Comparison of ENCODE assay signal across 8 cellular contexts in genomic region chr20:10434467-10434831, GRCh38. TPM values are rescaled to one million over a fixed set of nuclear protein-coding genes. Genes with fewer than 3 reads are reported as not detected.
DNase-seq lines count a peak whose midpoint lies in the region; ATAC-seq and TF ChIP-seq lines count a peak whose summit lies in the region.

No MANE protein-coding gene starts in this region.

- H3K9me3 ChIP-seq in PC-9 (ENCODE audit: insufficient read depth, low read depth) (no peaks in the 10 kb centered on the region), esophagus squamous epithelium (no peaks in the 10 kb centered on the region), muscle layer of duodenum (ENCODE audit: control insufficient read depth in 1 of 2, low read length in 2 of 2) (no peaks in the 10 kb centered on the region)

- intact Hi-C loops in PC-9 (cut with micrococcal nuclease; ENCODE audit: unreplicated experiment), result loop anchor here (1.0 to 10.0 kb wide), 9 partner anchors 102 to 1460 kb away; partner anchors contain the start of gene SNAP25
- intact Hi-C loops in esophagus squamous epithelium (cut with DNase I), result no loop called here

- peak overlapping the region; percentile 87 for H2AFZ ChIP-seq in PC-9

- no peak for TF ChIP-seq RAD21 in Ishikawa (IDR thresholded peaks at IDR 0.05; ENCODE audit: low read depth)

- peak; percentile 93 for DNase-seq in DMS114 treated with DMSO at 0.1 percent for 48 hours (lab: John Stamatoyannopoulos, UW; ENCODE audit: unreplicated experiment)
- peak; percentile 94 to 95 for DNase-seq in PC-9
- peak; percentile 58 for DNase-seq in activated T-cell treated with anti-CD3 and anti-CD28 coated beads, Interleukin-2, amount 50 U/mL, for 4 hours
- peak; percentile 71 for DNase-seq in esophagus squamous epithelium (lab: John Stamatoyannopoulos, UW)
- peak; percentile 58 for DNase-seq in stimulated activated CD8-positive, alpha-beta memory T cell treated with anti-CD3 and anti-CD28 coated beads, Interleukin-7, amount 100 ng/mL, for 24 hours (ENCODE audit: low read depth)

- no peaks in the 10 kb centered on the region for H3K9me3 Mint-ChIP-seq in activated T-cell treated with anti-CD3 and anti-CD28 coated beads, Interleukin-2, amount 50 U/mL, for 4 hours

- H4K20me1 ChIP-seq in PC-9 (ENCODE audit: insufficient read depth), result no peaks in the 10 kb centered on the region

- ATAC-seq in GM21576 (IDR thresholded peaks at IDR 0.05; ENCODE audit: unreplicated experiment), result peak; percentile 27
- peak; percentile 64 for ATAC-seq in activated T-cell treated with anti-CD3 and anti-CD28 coated beads, Interleukin-2, amount 50 U/mL, for 4 hours

- no peaks in the 10 kb centered on the region for H3K36me3 Mint-ChIP-seq in activated T-cell treated with anti-CD3 and anti-CD28 coated beads, Interleukin-2, amount 50 U/mL, for 4 hours (ENCODE audit: insufficient read depth)

- peaks cover 74% of the 10 kb centered on the region for H3K79me2 ChIP-seq in PC-9 (ENCODE audit: low read depth)

- no peaks in the 10 kb centered on the region for H3K27me3 Mint-ChIP-seq in activated T-cell treated with anti-CD3 and anti-CD28 coated beads, Interleukin-2, amount 50 U/mL, for 4 hours (ENCODE audit: low read depth)

- no peaks in the 10 kb centered on the region for H3K27me3 ChIP-seq in PC-9 (ENCODE audit: insufficient read depth, low read depth)
- no peaks in the 10 kb centered on the region for H3K27me3 ChIP-seq in esophagus squamous epithelium
- no peaks in the 10 kb centered on the region for H3K27me3 ChIP-seq in muscle layer of duodenum (ENCODE audit: low read depth, low read length)

- POLR2A ChIA-PET in PC-9 (lab: Charles Lee; ENCODE audit: unreplicated experiment), result interaction anchor here (0.6 to 1.2 kb wide), 11 partner anchors 10 to 1383 kb away, joined by 3 to 9 read pairs (median 4); partner anchors contain the start of gene ANKEF1

- TF ChIP-seq CTCF in PC-9 (conservative IDR thresholded peaks at IDR 0.05), result no peak
- peak in 2 of 6 experiments; percentile 10 to 16 for TF ChIP-seq CTCF in esophagus squamous epithelium (IDR thresholded peaks at IDR 0.05)

- BruUV-seq in PC-9 (replicated peaks; lab: Mats Ljungman, UMichigan), result no TSS peak

- H3K4me3 ChIP-seq in PC-9 (peak overlapping the region; percentile 90), esophagus squamous epithelium (peak overlapping the region; percentile 72 to 91 (median 84)), muscle layer of duodenum (ENCODE audit: low read depth in 1 of 2, low read length in 2 of 2) (peak overlapping the region; percentile 84 to 89)

- peak overlapping the region; percentile 83 for H3K4me2 ChIP-seq in PC-9

- 0% methylated on average over 13 to 17 of the region's 17 CpGs for WGBS in esophagus squamous epithelium, 2 donors

- H3K4me1 Mint-ChIP-seq in activated T-cell treated with anti-CD3 and anti-CD28 coated beads, Interleukin-2, amount 50 U/mL, for 4 hours (ENCODE audit: low read depth), result peaks cover 50% of the 10 kb centered on the region

- no peaks in the 10 kb centered on the region for H3K9me2 ChIP-seq in PC-9 (ENCODE audit: insufficient read depth)

- TF ChIP-seq EP300 in Ishikawa (IDR thresholded peaks at IDR 0.05; ENCODE audit: borderline replicate concordance), result no peak

- H3K36me3 ChIP-seq in PC-9 (ENCODE audit: low read depth) (no peaks in the 10 kb centered on the region), esophagus squamous epithelium (no peaks in the 10 kb centered on the region), muscle layer of duodenum (ENCODE audit: control insufficient read depth in 1 of 2, insufficient read depth in 2 of 2, low read length in 2 of 2) (no peaks in the 10 kb centered on the region)

- H3K4me1 ChIP-seq in PC-9 (replicated peaks; ENCODE audit: insufficient read depth) (no peaks in the 10 kb centered on the region; the same call in 1 of the 2 replicates), esophagus squamous epithelium (peaks cover 12 to 60% (median 27%) of the 10 kb centered on the region in 3 donors), muscle layer of duodenum (ENCODE audit: control insufficient read depth in 1 of 2, insufficient read depth in 2 of 2, low read length in 2 of 2) (peaks cover 10 to 39% of the 10 kb centered on the region in 2 donors)

- TF ChIP-seq POLR2A in esophagus squamous epithelium (IDR thresholded peaks at IDR 0.05), result peak in 3 of 4 donors; percentile 83 to 97 (median 86)

- H3F3A ChIP-seq in PC-9 (ENCODE audit: insufficient read depth, low read depth), result peaks cover 5% of the 10 kb centered on the region; the same call in 1 of the 2 replicates

- CTCF ChIA-PET in PC-9 (lab: Charles Lee), result interaction anchor here (0.6 to 1.0 kb wide), 2 partner anchors 102 to 205 kb away, joined by 3 to 4 read pairs; no protein-coding TSS in a partner anchor

- H3K4me3 Mint-ChIP-seq in activated T-cell treated with anti-CD3 and anti-CD28 coated beads, Interleukin-2, amount 50 U/mL, for 4 hours, result peak overlapping the region; percentile 96

- peak overlapping the region; percentile 96 for H3K27ac ChIP-seq in PC-9
- peak overlapping the region; percentile 91 to 97 (median 94) for H3K27ac ChIP-seq in esophagus squamous epithelium
- peak overlapping the region; percentile 97 for H3K27ac ChIP-seq in muscle layer of duodenum (ENCODE audit: low read length)

TF ChIP-seq in Ishikawa, 13 proteins besides CTCF, POLR2A, EP300 and RAD21:
- TF ChIP-seq FOXM1 (IDR thresholded peaks at IDR 0.05; ENCODE audit: borderline replicate concordance, low read depth), result 0 out of 2 replicates have a peak, but pooled peaks have one; percentile 2
- TF ChIP-seq, protein P1, sequence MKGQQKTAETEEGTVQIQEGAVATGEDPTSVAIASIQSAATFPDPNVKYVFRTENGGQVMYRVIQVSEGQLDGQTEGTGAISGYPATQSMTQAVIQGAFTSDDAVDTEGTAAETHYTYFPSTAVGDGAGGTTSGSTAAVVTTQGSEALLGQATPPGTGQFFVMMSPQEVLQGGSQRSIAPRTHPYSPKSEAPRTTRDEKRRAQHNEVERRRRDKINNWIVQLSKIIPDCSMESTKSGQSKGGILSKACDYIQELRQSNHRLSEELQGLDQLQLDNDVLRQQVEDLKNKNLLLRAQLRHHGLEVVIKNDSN (IDR thresholded peaks at IDR 0.05), result no peak

RNA-seq across cellular contexts. Expression of gene MKKS, which starts 0.4 kb away (rescaled TPM):
- 10.2 and 15.2 TPM in 2 replicates for total RNA-seq in PC-9 (2021)
- total RNA-seq in activated T-cell treated with anti-CD3 and anti-CD28 coated beads, Interleukin-2, amount 50 U/mL, for 4 hours, result 1 to 10 TPM; 5.5 to 6.2 (median 6.0) TPM
- 10 to 100 TPM in 3 of 4 donors, 1 to 10 TPM in 1; 4.7 to 15.4 (median 12.9) TPM for total RNA-seq in esophagus squamous epithelium

RNA-seq across cellular contexts. Expression of gene SLX4IP, which starts 0.7 kb away (rescaled TPM):
- total RNA-seq in PC-9 (2021) (8.2 and 13.4 TPM in 2 replicates), esophagus squamous epithelium (1 to 10 TPM; 3.4 to 6.3 (median 3.9) TPM)
- total RNA-seq in activated T-cell treated with anti-CD3 and anti-CD28 coated beads, Interleukin-2, amount 50 U/mL, for 4 hours, result 1 to 10 TPM; 3.8 to 4.7 (median 4.6) TPM

Comparison
In these comparisons a context has a peak if more than half of its experiments do, and no peak if none do; other contexts are left out.
1. Peak in every context shown above with its lines: DNase-seq, ATAC-seq, H3K4me3 ChIP-seq and H3K27ac ChIP-seq.